In genomic region chr1:79232831-79233230, GRCh38 we compare ENCODE assay signal across 27 cellular contexts.
"Had no signal": no experiment of that assay in that cellular context is flagged by ENCODE, and none has a peak within 500 bp of the region (broad histone marks: within the 10 kb centered on the region; RNA-seq: fewer than 3 reads in every experiment).

No MANE protein-coding gene starts in this region.

- H3K4me3 ChIP-seq: ovary, prostate gland, right lobe of liver, sigmoid colon, suprapubic skin, testis, tibial artery, transverse colon, upper lobe of left lung, uterus had no signal

- H3K4me1 ChIP-seq: prostate gland, right lobe of liver, sigmoid colon, suprapubic skin, testis, tibial artery, transverse colon, upper lobe of left lung, uterus had no signal

- DNase-seq: naive B cell; naive thymus-derived CD8-positive, alpha-beta T cell; nephron progenitor cell; occipital lobe; ovary; retina; right cardiac atrium; right lobe of liver; sigmoid colon; small intestine; stimulated activated CD4-positive, alpha-beta T cell treated with anti-CD3 and anti-CD28 coated beads, Interleukin-15, amount 100 ng/mL, for 24 hours; stimulated activated CD4-positive, alpha-beta T cell treated with anti-CD3 and anti-CD28 coated beads, Interleukin-4, amount 100 ng/mL, for 1 hour; stimulated activated CD4-positive, alpha-beta T cell treated with anti-CD3 and anti-CD28 coated beads, Interleukin-4, amount 100 ng/mL, for 4 hours; stimulated activated CD8-positive, alpha-beta memory T cell treated with anti-CD3 and anti-CD28 coated beads, Interleukin-4, amount 100 ng/mL, for 48 hours; stimulated activated naive CD4-positive, alpha-beta T cell; stimulated activated naive CD8-positive, alpha-beta T cell treated with anti-CD3 and anti-CD28 coated beads, Interleukin-15, amount 100 ng/mL, for 72 hours; stimulated activated naive CD8-positive, alpha-beta T cell treated with anti-CD3 and anti-CD28 coated beads, Interleukin-15, Interleukin-2, amounts not matched to agents 100 U/mL and 50 U/mL, for 24 hours; substantia nigra; testis; tibial artery; transverse colon; upper lobe of left lung; uterus had no signal

- H3K27ac ChIP-seq: ovary, prostate gland, right lobe of liver, sigmoid colon, suprapubic skin, testis, tibial artery, transverse colon, upper lobe of left lung, uterus had no signal

- ATAC-seq: naive thymus-derived CD8-positive, alpha-beta T cell; natural killer cell treated with Interleukin-12 subunit alpha and Interleukin-12 subunit beta and Interleukin-15 and Interleukin-18, amount 100 ng/mL, for 72 hours; right cardiac atrium; right lobe of liver; stimulated activated memory B cell treated with anti-CD40 and anti-IgM and Interleukin-4, amounts not matched to agents 10 μg/mL and 1 μg/mL and 100 μg/mL, for 72 hours; stimulated activated naive CD8-positive, alpha-beta T cell treated with anti-CD3 and anti-CD28 coated beads, Interleukin-15, amount 100 ng/mL, for 72 hours; stimulated activated naive CD8-positive, alpha-beta T cell treated with anti-CD3 and anti-CD28 coated beads, Interleukin-15, Interleukin-2, amounts not matched to agents 100 U/mL and 50 U/mL, for 24 hours had no signal

- H3K36me3 ChIP-seq: ovary, prostate gland, right lobe of liver, sigmoid colon, suprapubic skin, tibial artery, transverse colon, upper lobe of left lung, uterus had no signal

- H3K9me3 ChIP-seq: ovary, prostate gland, right lobe of liver, sigmoid colon, suprapubic skin, testis, tibial artery, transverse colon, upper lobe of left lung, uterus had no signal

- H3K27me3 ChIP-seq: ovary, sigmoid colon, suprapubic skin, testis, tibial artery, transverse colon, upper lobe of left lung, uterus had no signal
